ENCODE assay signal across 8 cellular contexts in genomic region chr17:48047741-48048320, GRCh38. TPM values are rescaled to one million over a fixed set of nuclear protein-coding genes. Genes with fewer than 3 reads are reported as not detected.
DNase-seq lines count a peak whose midpoint lies in the region; ATAC-seq and TF ChIP-seq lines count a peak whose summit lies in the region.

No MANE protein-coding gene starts in this region.

- H3K27ac ChIP-seq in CD4-positive, CD25-positive, alpha-beta regulatory T cell (ENCODE audit: insufficient read depth, low read length, poor library complexity, severe bottlenecking), result peak overlapping the region; percentile 83
- peak overlapping the region; percentile 93 to 99 for H3K27ac ChIP-seq in liver (ENCODE audit: low read depth in 1 of 2, low read length in 2 of 2)

- no peaks in the 10 kb centered on the region for H3K9me3 Mint-ChIP-seq in CD4-positive, CD25-positive, alpha-beta regulatory T cell

- H3K4me1 ChIP-seq in CD4-positive, CD25-positive, alpha-beta regulatory T cell (ENCODE audit: control insufficient read depth, insufficient read depth, low read length, poor library complexity, severe bottlenecking), result peaks cover 46% of the 10 kb centered on the region
- H3K4me1 ChIP-seq in liver (ENCODE audit: control insufficient read depth in 4 of 4, insufficient read depth in 4 of 4, low read length in 3 of 4), result peaks cover 18 to 46% (median 34%) of the 10 kb centered on the region in 4 donors

- H3K36me3 Mint-ChIP-seq in CD4-positive, CD25-positive, alpha-beta regulatory T cell, result peaks cover 14% of the 10 kb centered on the region

- no peak for TF ChIP-seq RAD21 in liver (IDR thresholded peaks at IDR 0.05)

- peaks cover 18 to 62% (median 42%) of the 10 kb centered on the region in 4 donors for H3K4me1 Mint-ChIP-seq in CD4-positive, CD25-positive, alpha-beta regulatory T cell

- peaks cover 22% of the 10 kb centered on the region for H3K36me3 ChIP-seq in CD4-positive, CD25-positive, alpha-beta regulatory T cell (ENCODE audit: control insufficient read depth, insufficient read depth, low read length)
- peaks cover 0 to 4% (median 0%) of the 10 kb centered on the region in 4 donors for H3K36me3 ChIP-seq in liver (ENCODE audit: control insufficient read depth in 4 of 4, insufficient read depth in 3 of 4, low read depth in 1 of 4, low read length in 3 of 4)

- peak; percentile 97 to 98 for ATAC-seq in CD4-positive, CD25-positive, alpha-beta regulatory T cell (ENCODE audit: low read depth in 2 of 2)
- ATAC-seq in GM19438 (IDR thresholded peaks at IDR 0.05; ENCODE audit: low read depth, unreplicated experiment) (peak; percentile 81), HG03571 (IDR thresholded peaks at IDR 0.05; ENCODE audit: unreplicated experiment) (peak; percentile 88)

- no peaks in the 10 kb centered on the region for H3K9me3 ChIP-seq in CD4-positive, CD25-positive, alpha-beta regulatory T cell (ENCODE audit: control insufficient read depth in 2 of 2, low read length in 2 of 2)
- H3K9me3 ChIP-seq in liver (ENCODE audit: control insufficient read depth in 4 of 4, low read length in 3 of 4), result no peaks in the 10 kb centered on the region

- H3K9ac ChIP-seq in liver (ENCODE audit: low read depth in 1 of 2, low read length in 2 of 2), result peak overlapping the region; percentile 68 to 86

- H3K27ac Mint-ChIP-seq in CD4-positive, CD25-positive, alpha-beta regulatory T cell, result peak overlapping the region; percentile 95 to 100 (median 96)

- H3K27me3 ChIP-seq in CD4-positive, CD25-positive, alpha-beta regulatory T cell (ENCODE audit: control insufficient read depth, insufficient read depth, low read length), result no peaks in the 10 kb centered on the region
- H3K27me3 ChIP-seq in liver (ENCODE audit: control insufficient read depth in 4 of 4, insufficient read depth in 4 of 4, low read length in 3 of 4), result no peaks in the 10 kb centered on the region

- peak; percentile 97 to 100 (median 98) for DNase-seq in CD4-positive, CD25-positive, alpha-beta regulatory T cell
- DNase-seq in NCI-H774 (lab: John Stamatoyannopoulos, UW) (peak; percentile 100), dermis microvascular lymphatic vessel endothelial cell (ENCODE audit: low read depth in 2 of 2) (peak; percentile 99 to 100)
- peak; percentile 98 to 99 for DNase-seq in activated CD4-positive, alpha-beta T cell treated with anti-CD3 and anti-CD28 coated beads, Interleukin-2, amount 50 U/mL, for 48 hours
- peak; percentile 96 for DNase-seq in stimulated activated CD4-positive, alpha-beta T cell treated with anti-CD3 and anti-CD28 coated beads, Interleukin-4, amount 100 ng/mL, for 1 hour

- H3K4me3 Mint-ChIP-seq in CD4-positive, CD25-positive, alpha-beta regulatory T cell, result peak overlapping the region; percentile 93 to 94 (median 94)

- TF ChIP-seq CTCF in liver (IDR thresholded peaks at IDR 0.05; ENCODE audit: low read depth, low read length, missing input control), result no peak

- WGBS in liver, result under 1% methylated on average over 41 of the region's 41 CpGs

- peaks cover 4% of the 10 kb centered on the region for H3K27me3 Mint-ChIP-seq in CD4-positive, CD25-positive, alpha-beta regulatory T cell

- peak overlapping the region; percentile 88 for H3K4me3 ChIP-seq in CD4-positive, CD25-positive, alpha-beta regulatory T cell (ENCODE audit: low read depth, low read length)
- H3K4me3 ChIP-seq in liver (ENCODE audit: low read depth in 1 of 3, low read length in 3 of 3), result peak overlapping the region; percentile 73 to 94 (median 92)

TF ChIP-seq in liver, 16 proteins besides CTCF, POLR2A, EP300 and RAD21:
- TF ChIP-seq YY1 (IDR thresholded peaks at IDR 0.05), result peak; percentile 100
- TF ChIP-seq ATF3 (IDR thresholded peaks at IDR 0.05), result no peak
- TF ChIP-seq FOXA1 (IDR thresholded peaks at IDR 0.05), result no peak
- TF ChIP-seq, protein P1, sequence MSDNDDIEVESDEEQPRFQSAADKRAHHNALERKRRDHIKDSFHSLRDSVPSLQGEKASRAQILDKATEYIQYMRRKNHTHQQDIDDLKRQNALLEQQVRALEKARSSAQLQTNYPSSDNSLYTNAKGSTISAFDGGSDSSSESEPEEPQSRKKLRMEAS (IDR thresholded peaks at IDR 0.05), result peak; percentile 94
- TF ChIP-seq, protein P2, sequence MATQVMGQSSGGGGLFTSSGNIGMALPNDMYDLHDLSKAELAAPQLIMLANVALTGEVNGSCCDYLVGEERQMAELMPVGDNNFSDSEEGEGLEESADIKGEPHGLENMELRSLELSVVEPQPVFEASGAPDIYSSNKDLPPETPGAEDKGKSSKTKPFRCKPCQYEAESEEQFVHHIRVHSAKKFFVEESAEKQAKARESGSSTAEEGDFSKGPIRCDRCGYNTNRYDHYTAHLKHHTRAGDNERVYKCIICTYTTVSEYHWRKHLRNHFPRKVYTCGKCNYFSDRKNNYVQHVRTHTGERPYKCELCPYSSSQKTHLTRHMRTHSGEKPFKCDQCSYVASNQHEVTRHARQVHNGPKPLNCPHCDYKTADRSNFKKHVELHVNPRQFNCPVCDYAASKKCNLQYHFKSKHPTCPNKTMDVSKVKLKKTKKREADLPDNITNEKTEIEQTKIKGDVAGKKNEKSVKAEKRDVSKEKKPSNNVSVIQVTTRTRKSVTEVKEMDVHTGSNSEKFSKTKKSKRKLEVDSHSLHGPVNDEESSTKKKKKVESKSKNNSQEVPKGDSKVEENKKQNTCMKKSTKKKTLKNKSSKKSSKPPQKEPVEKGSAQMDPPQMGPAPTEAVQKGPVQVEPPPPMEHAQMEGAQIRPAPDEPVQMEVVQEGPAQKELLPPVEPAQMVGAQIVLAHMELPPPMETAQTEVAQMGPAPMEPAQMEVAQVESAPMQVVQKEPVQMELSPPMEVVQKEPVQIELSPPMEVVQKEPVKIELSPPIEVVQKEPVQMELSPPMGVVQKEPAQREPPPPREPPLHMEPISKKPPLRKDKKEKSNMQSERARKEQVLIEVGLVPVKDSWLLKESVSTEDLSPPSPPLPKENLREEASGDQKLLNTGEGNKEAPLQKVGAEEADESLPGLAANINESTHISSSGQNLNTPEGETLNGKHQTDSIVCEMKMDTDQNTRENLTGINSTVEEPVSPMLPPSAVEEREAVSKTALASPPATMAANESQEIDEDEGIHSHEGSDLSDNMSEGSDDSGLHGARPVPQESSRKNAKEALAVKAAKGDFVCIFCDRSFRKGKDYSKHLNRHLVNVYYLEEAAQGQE (IDR thresholded peaks at IDR 0.05), result peak; percentile 84
- no peak for TF ChIP-seq NR2F2 (IDR thresholded peaks at IDR 0.05)
- no peak for TF ChIP-seq HNF4G (IDR thresholded peaks at IDR 0.05)
- TF ChIP-seq JUND (IDR thresholded peaks at IDR 0.05), result peak; percentile 20 to 52
- TF ChIP-seq FOXA2 (IDR thresholded peaks at IDR 0.05), result peak; percentile 6
- peak in 1 of 2 donors; percentile 23 for TF ChIP-seq EGR1 (IDR thresholded peaks at IDR 0.05; ENCODE audit: low read depth in 2 of 2)
- peak; percentile 22 to 31 for TF ChIP-seq RXRA (IDR thresholded peaks at IDR 0.05)
- peak; percentile 84 for TF ChIP-seq SP1 (IDR thresholded peaks at IDR 0.05)
- TF ChIP-seq, protein P3, sequence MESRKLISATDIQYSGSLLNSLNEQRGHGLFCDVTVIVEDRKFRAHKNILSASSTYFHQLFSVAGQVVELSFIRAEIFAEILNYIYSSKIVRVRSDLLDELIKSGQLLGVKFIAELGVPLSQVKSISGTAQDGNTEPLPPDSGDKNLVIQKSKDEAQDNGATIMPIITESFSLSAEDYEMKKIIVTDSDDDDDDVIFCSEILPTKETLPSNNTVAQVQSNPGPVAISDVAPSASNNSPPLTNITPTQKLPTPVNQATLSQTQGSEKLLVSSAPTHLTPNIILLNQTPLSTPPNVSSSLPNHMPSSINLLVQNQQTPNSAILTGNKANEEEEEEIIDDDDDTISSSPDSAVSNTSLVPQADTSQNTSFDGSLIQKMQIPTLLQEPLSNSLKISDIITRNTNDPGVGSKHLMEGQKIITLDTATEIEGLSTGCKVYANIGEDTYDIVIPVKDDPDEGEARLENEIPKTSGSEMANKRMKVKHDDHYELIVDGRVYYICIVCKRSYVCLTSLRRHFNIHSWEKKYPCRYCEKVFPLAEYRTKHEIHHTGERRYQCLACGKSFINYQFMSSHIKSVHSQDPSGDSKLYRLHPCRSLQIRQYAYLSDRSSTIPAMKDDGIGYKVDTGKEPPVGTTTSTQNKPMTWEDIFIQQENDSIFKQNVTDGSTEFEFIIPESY (IDR thresholded peaks at IDR 0.05), result peak; percentile 61
- TF ChIP-seq TAF1 (conservative IDR thresholded peaks at IDR 0.05), result peak; percentile 89
- TF ChIP-seq HNF4A (conservative IDR thresholded peaks at IDR 0.05), result peak in 1 of 2 donors; percentile 27
- peak; percentile 53 to 86 for TF ChIP-seq GABPA (IDR thresholded peaks at IDR 0.05 in 1 of 2, conservative IDR thresholded peaks at IDR 0.05 in 1 of 2)

RNA-seq across cellular contexts. Expression of gene NFE2L1, which starts 0.3 kb away (rescaled TPM):
- 41.0 TPM for total RNA-seq in CD4-positive, CD25-positive, alpha-beta regulatory T cell
- 1 to 10 TPM; 6.7 to 9.9 (median 7.3) TPM for polyA plus RNA-seq in CD4-positive, CD25-positive, alpha-beta regulatory T cell
- total RNA-seq in dermis microvascular lymphatic vessel endothelial cell (69.3 and 109 TPM in 2 replicates), liver (10 to 100 TPM; 37.5 to 79.5 TPM)
- polyA plus RNA-seq in liver, result 10 to 100 TPM; 14.3 to 77.7 TPM

RNA-seq across cellular contexts. Expression of gene COPZ2, which starts 10.2 kb away (rescaled TPM):
- total RNA-seq in CD4-positive, CD25-positive, alpha-beta regulatory T cell, result 0.59 TPM
- 1 to 10 TPM in 3 of 4 donors, under 1 TPM in 1; 0.55 to 4.1 (median 2.6) TPM for polyA plus RNA-seq in CD4-positive, CD25-positive, alpha-beta regulatory T cell
- total RNA-seq in dermis microvascular lymphatic vessel endothelial cell (5.5 and 9.5 TPM in 2 replicates), liver (10 to 100 TPM in 1 of 2 donors, 1 to 10 TPM in 1; 2.6 to 13.3 TPM)
- 10 to 100 TPM; 22.4 to 38.1 TPM for polyA plus RNA-seq in liver

RNA-seq across cellular contexts. Expression of gene CBX1, which starts 53.4 kb away (rescaled TPM):
- 19.0 TPM for total RNA-seq in CD4-positive, CD25-positive, alpha-beta regulatory T cell
- polyA plus RNA-seq in CD4-positive, CD25-positive, alpha-beta regulatory T cell, result 10 to 100 TPM; 13.9 to 22.7 (median 15.5) TPM
- 36.5 and 43.4 TPM in 2 replicates for total RNA-seq in dermis microvascular lymphatic vessel endothelial cell
- 10 to 100 TPM in 1 of 2 donors, 1 to 10 TPM in 1; 9.9 to 11.6 TPM for total RNA-seq in liver
- 1 to 10 TPM; 3.4 to 9.4 TPM for polyA plus RNA-seq in liver

RNA-seq across cellular contexts. Expression of gene SNX11, which starts 59.7 kb away (rescaled TPM):
- 15.8 TPM for total RNA-seq in CD4-positive, CD25-positive, alpha-beta regulatory T cell
- polyA plus RNA-seq in CD4-positive, CD25-positive, alpha-beta regulatory T cell, result 10 to 100 TPM; 15.1 to 22.8 (median 21.7) TPM
- total RNA-seq in dermis microvascular lymphatic vessel endothelial cell (11.0 and 13.3 TPM in 2 replicates), liver (10 to 100 TPM in 1 of 2 donors, 1 to 10 TPM in 1; 7.9 to 11.4 TPM)
- polyA plus RNA-seq in liver, result 1 to 10 TPM; 6.4 to 9.1 TPM

Comparison
In these comparisons a context has a peak if more than half of its experiments do, and no peak if none do; other contexts are left out.
1. Peak in every context shown above with its lines: DNase-seq, ATAC-seq, H3K4me3 ChIP-seq and H3K27ac ChIP-seq.